26 cellular contexts compared by ENCODE assay signal in the genomic region with DNA sequence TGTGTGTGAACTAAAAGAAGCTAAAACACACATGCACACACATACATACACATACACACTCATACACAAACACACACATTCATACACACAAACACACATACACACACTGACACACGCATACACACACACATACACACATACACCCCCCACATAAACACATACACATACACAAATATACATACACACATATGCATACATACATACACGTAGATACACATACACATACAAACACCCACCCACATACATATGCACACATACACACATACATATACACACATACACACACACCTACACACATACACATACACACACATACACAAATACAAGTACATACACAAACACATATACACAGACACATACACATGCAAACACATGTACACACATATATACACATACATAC.
"Had no signal": no experiment of that assay in that cellular context is flagged by ENCODE, and none has a peak within 500 bp of the region (broad histone marks: within the 10 kb centered on the region; RNA-seq: fewer than 3 reads in every experiment).

No MANE protein-coding gene starts in this region.

- H3K4me1 Mint-ChIP-seq: naive B cell; natural killer cell; stimulated activated effector memory CD8-positive, alpha-beta T cell treated with anti-CD3 and anti-CD28 coated beads, Interleukin-12 subunit alpha, Interleukin-12 subunit beta, amount 100 ng/mL, for 72 hours had no signal

- H3K4me1 ChIP-seq: left ventricle myocardium inferior, prostate gland, sigmoid colon, spleen, suprapubic skin, tibial artery, vagina had no signal

- DNase-seq: islet precursor cell; left ventricle myocardium inferior; mesendoderm; naive B cell; natural killer cell; nephron progenitor cell; pancreas; posterior cingulate gyrus; retina; right cardiac atrium; sigmoid colon; small intestine; spleen; stimulated activated CD4-positive, alpha-beta T cell treated with anti-CD3 and anti-CD28 coated beads, Interleukin-4, amount 100 ng/mL, for 24 hours; stimulated activated naive CD4-positive, alpha-beta T cell; tibial artery had no signal

- H3K9me3 ChIP-seq: left ventricle myocardium inferior, pancreas, prostate gland, sigmoid colon, spleen, suprapubic skin, thoracic aorta, tibial artery, vagina had no signal

- H3K9me3 Mint-ChIP-seq: mesothelial cell of epicardium; natural killer cell; nephron progenitor cell; stimulated activated effector memory CD8-positive, alpha-beta T cell treated with anti-CD3 and anti-CD28 coated beads, Interleukin-12 subunit alpha, Interleukin-12 subunit beta, amount 100 ng/mL, for 72 hours; stimulated activated naive CD8-positive, alpha-beta T cell treated with anti-CD3 and anti-CD28 coated beads, Interleukin-15, Interleukin-2, amounts not matched to agents 100 ng/mL and 50 ng/mL, for 24 hours; type B pancreatic cell had no signal

- H3K4me3 ChIP-seq: hepatocyte, left ventricle myocardium inferior, lung, pancreas, prostate gland, sigmoid colon, spleen, suprapubic skin, thoracic aorta, tibial artery, vagina had no signal

- H3K27me3 ChIP-seq: hepatocyte, pancreas, suprapubic skin, tibial artery, vagina had no signal

- ATAC-seq: pancreas; right cardiac atrium; stimulated activated effector memory CD8-positive, alpha-beta T cell treated with anti-CD3 and anti-CD28 coated beads, Interleukin-12 subunit alpha, Interleukin-12 subunit beta, amount 100 ng/mL, for 72 hours had no signal

- H3K36me3 ChIP-seq: left ventricle myocardium inferior, pancreas, prostate gland, sigmoid colon, suprapubic skin, thoracic aorta, tibial artery, vagina had no signal

- H3K36me3 Mint-ChIP-seq: mesothelial cell of epicardium, naive B cell, natural killer cell, type B pancreatic cell had no signal

- H3K79me2 ChIP-seq: hepatocyte had no signal

- H3K4me3 Mint-ChIP-seq: mesothelial cell of epicardium; naive B cell; natural killer cell; nephron progenitor cell; stimulated activated effector memory CD8-positive, alpha-beta T cell treated with anti-CD3 and anti-CD28 coated beads, Interleukin-12 subunit alpha, Interleukin-12 subunit beta, amount 100 ng/mL, for 72 hours; stimulated activated naive CD8-positive, alpha-beta T cell treated with anti-CD3 and anti-CD28 coated beads, Interleukin-15, Interleukin-2, amounts not matched to agents 100 ng/mL and 50 ng/mL, for 24 hours; type B pancreatic cell had no signal

- H3K4me2 ChIP-seq: hepatocyte had no signal

- H2AFZ ChIP-seq: hepatocyte had no signal

- H3K27me3 Mint-ChIP-seq: naive B cell; stimulated activated naive CD8-positive, alpha-beta T cell treated with anti-CD3 and anti-CD28 coated beads, Interleukin-15, Interleukin-2, amounts not matched to agents 100 ng/mL and 50 ng/mL, for 24 hours had no signal

- H3K27ac Mint-ChIP-seq: mesothelial cell of epicardium; natural killer cell; nephron progenitor cell; stimulated activated effector memory CD8-positive, alpha-beta T cell treated with anti-CD3 and anti-CD28 coated beads, Interleukin-12 subunit alpha, Interleukin-12 subunit beta, amount 100 ng/mL, for 72 hours; stimulated activated naive CD8-positive, alpha-beta T cell treated with anti-CD3 and anti-CD28 coated beads, Interleukin-15, Interleukin-2, amounts not matched to agents 100 ng/mL and 50 ng/mL, for 24 hours; type B pancreatic cell had no signal

- H3K27ac ChIP-seq: hepatocyte, left ventricle myocardium inferior, pancreas, prostate gland, sigmoid colon, spleen, suprapubic skin, thoracic aorta, tibial artery, vagina had no signal
